29 cellular contexts compared by ENCODE assay signal in genomic region chr12:8846305-8846704, GRCh38. TPM values are rescaled to one million over a fixed set of nuclear protein-coding genes. Genes with fewer than 3 reads are reported as not detected.
"Had no signal": no experiment of that assay in that cellular context is flagged by ENCODE, and none has a peak within 500 bp of the region (broad histone marks: within the 10 kb centered on the region; RNA-seq: fewer than 3 reads in every experiment).

No MANE protein-coding gene starts in this region.

- H3K27me3 ChIP-seq: stomach, suprapubic skin, testis, thyroid gland, tibial artery, tibial nerve, transverse colon, upper lobe of left lung, upper lobe of right lung, uterus, vagina had no signal

- FAIRE-seq: urothelium cell line had no signal

- H3K9me3 ChIP-seq: stomach, suprapubic skin, testis, thoracic aorta, thyroid gland, tibial artery, tibial nerve, transverse colon, upper lobe of left lung, upper lobe of right lung, uterus, vagina had no signal

- H3K27ac Mint-ChIP-seq: stimulated activated effector memory CD8-positive, alpha-beta T cell treated with anti-CD3 and anti-CD28 coated beads, Interleukin-12 subunit alpha, Interleukin-12 subunit beta, amount 100 ng/mL, for 72 hours; stimulated activated memory B cell treated with anti-CD40 and anti-IgM and Interleukin-4, amounts not matched to agents 10 μg/mL and 1 μg/mL and 100 μg/mL, for 72 hours; stimulated activated naive B cell treated with anti-CD40 and anti-IgM and Interleukin-4, amounts not matched to agents 10 μg/mL and 1 μg/mL and 100 μg/mL, for 72 hours; stimulated activated naive CD8-positive, alpha-beta T cell treated with anti-CD3 and anti-CD28 coated beads, Interleukin-15, amount 100 ng/mL, for 72 hours; stimulated activated naive CD8-positive, alpha-beta T cell treated with anti-CD3 and anti-CD28 coated beads, Interleukin-15, Interleukin-2, amounts not matched to agents 100 ng/mL and 50 ng/mL, for 24 hours; type B pancreatic cell had no signal

- H3K27ac ChIP-seq: stomach, suprapubic skin, thoracic aorta, thyroid gland, tibial artery, tibial nerve, transverse colon, upper lobe of left lung, upper lobe of right lung, uterus, vagina had no signal

- H3K36me3 Mint-ChIP-seq: stimulated activated effector memory CD8-positive, alpha-beta T cell treated with anti-CD3 and anti-CD28 coated beads, Interleukin-12 subunit alpha, Interleukin-12 subunit beta, amount 100 ng/mL, for 72 hours; stimulated activated memory B cell treated with anti-CD40 and anti-IgM and Interleukin-4, amounts not matched to agents 10 μg/mL and 1 μg/mL and 100 μg/mL, for 72 hours; stimulated activated naive B cell treated with anti-CD40 and anti-IgM and Interleukin-4, amounts not matched to agents 10 μg/mL and 1 μg/mL and 100 μg/mL, for 72 hours had no signal

- H3K9me3 Mint-ChIP-seq: stimulated activated effector memory CD8-positive, alpha-beta T cell treated with anti-CD3 and anti-CD28 coated beads, Interleukin-12 subunit alpha, Interleukin-12 subunit beta, amount 100 ng/mL, for 72 hours; stimulated activated memory B cell treated with anti-CD40 and anti-IgM and Interleukin-4, amounts not matched to agents 10 μg/mL and 1 μg/mL and 100 μg/mL, for 72 hours; stimulated activated naive B cell treated with anti-CD40 and anti-IgM and Interleukin-4, amounts not matched to agents 10 μg/mL and 1 μg/mL and 100 μg/mL, for 72 hours; stimulated activated naive CD8-positive, alpha-beta T cell treated with anti-CD3 and anti-CD28 coated beads, Interleukin-15, amount 100 ng/mL, for 72 hours; stimulated activated naive CD8-positive, alpha-beta T cell treated with anti-CD3 and anti-CD28 coated beads, Interleukin-15, Interleukin-2, amounts not matched to agents 100 ng/mL and 50 ng/mL, for 24 hours; type B pancreatic cell had no signal

- ATAC-seq: stimulated activated effector memory CD8-positive, alpha-beta T cell treated with anti-CD3 and anti-CD28 coated beads, Interleukin-12 subunit alpha, Interleukin-12 subunit beta, amount 100 ng/mL, for 72 hours; stimulated activated memory B cell treated with anti-CD40 and anti-IgM and Interleukin-4, amounts not matched to agents 10 μg/mL and 1 μg/mL and 100 μg/mL, for 72 hours; stimulated activated naive B cell treated with anti-CD40 and anti-IgM and Interleukin-4, amounts not matched to agents 10 μg/mL and 1 μg/mL and 100 μg/mL, for 72 hours; stimulated activated naive CD8-positive, alpha-beta T cell treated with anti-CD3 and anti-CD28 coated beads, Interleukin-15, amount 100 ng/mL, for 72 hours; stimulated activated naive CD8-positive, alpha-beta T cell treated with anti-CD3 and anti-CD28 coated beads, Interleukin-15, Interleukin-2, amounts not matched to agents 100 U/mL and 50 U/mL, for 24 hours; upper lobe of right lung had no signal

- H3K36me3 ChIP-seq: stomach, suprapubic skin, thoracic aorta, thyroid gland, tibial artery, tibial nerve, transverse colon, upper lobe of left lung, upper lobe of right lung, uterus, vagina had no signal

- H3K4me3 Mint-ChIP-seq: stimulated activated effector memory CD8-positive, alpha-beta T cell treated with anti-CD3 and anti-CD28 coated beads, Interleukin-12 subunit alpha, Interleukin-12 subunit beta, amount 100 ng/mL, for 72 hours; stimulated activated memory B cell treated with anti-CD40 and anti-IgM and Interleukin-4, amounts not matched to agents 10 μg/mL and 1 μg/mL and 100 μg/mL, for 72 hours; stimulated activated naive B cell treated with anti-CD40 and anti-IgM and Interleukin-4, amounts not matched to agents 10 μg/mL and 1 μg/mL and 100 μg/mL, for 72 hours; stimulated activated naive CD8-positive, alpha-beta T cell treated with anti-CD3 and anti-CD28 coated beads, Interleukin-15, amount 100 ng/mL, for 72 hours; stimulated activated naive CD8-positive, alpha-beta T cell treated with anti-CD3 and anti-CD28 coated beads, Interleukin-15, Interleukin-2, amounts not matched to agents 100 ng/mL and 50 ng/mL, for 24 hours; type B pancreatic cell had no signal

- H3K4me1 Mint-ChIP-seq: stimulated activated effector memory CD8-positive, alpha-beta T cell treated with anti-CD3 and anti-CD28 coated beads, Interleukin-12 subunit alpha, Interleukin-12 subunit beta, amount 100 ng/mL, for 72 hours; stimulated activated naive B cell treated with anti-CD40 and anti-IgM and Interleukin-4, amounts not matched to agents 10 μg/mL and 1 μg/mL and 100 μg/mL, for 72 hours; stimulated activated naive CD8-positive, alpha-beta T cell treated with anti-CD3 and anti-CD28 coated beads, Interleukin-15, amount 100 ng/mL, for 72 hours had no signal

- H3K4me3 ChIP-seq: stomach, suprapubic skin, thoracic aorta, thyroid gland, tibial artery, tibial nerve, transverse colon, upper lobe of left lung, upper lobe of right lung, uterus, vagina had no signal

- DNase-seq: stimulated activated CD4-positive, alpha-beta T cell treated with anti-CD3 and anti-CD28 coated beads, Interleukin-2, amount 100 ng/mL, for 48 hours; stimulated activated CD4-positive, alpha-beta T cell treated with anti-CD3 and anti-CD28 coated beads, Interleukin-4, amount 100 ng/mL, for 24 hours; stimulated activated CD4-positive, alpha-beta T cell treated with anti-CD3 and anti-CD28 coated beads, Interleukin-4, amount 100 ng/mL, for 4 hours; stimulated activated CD8-positive, alpha-beta memory T cell treated with anti-CD3 and anti-CD28 coated beads, Interleukin-4, amount 100 ng/mL, for 48 hours; stimulated activated naive B cell treated with anti-CD40 and anti-IgM and Interleukin-4, amounts not matched to agents 10 μg/mL and 1 μg/mL and 100 μg/mL, for 72 hours; stimulated activated naive CD4-positive, alpha-beta T cell; stimulated activated naive CD4-positive, alpha-beta T cell treated with Interleukin-2 at 50 U/mL for 16 hours; stimulated activated naive CD8-positive, alpha-beta T cell treated with anti-CD3 and anti-CD28 coated beads, Interleukin-15, amount 100 ng/mL, for 72 hours; stimulated activated naive CD8-positive, alpha-beta T cell treated with anti-CD3 and anti-CD28 coated beads, Interleukin-15, Interleukin-2, amounts not matched to agents 100 U/mL and 50 U/mL, for 24 hours; stomach; substantia nigra; testis; thyroid gland; tibial artery; transverse colon; trophoblast cell; upper lobe of left lung; upper lobe of right lung; uterus had no signal

- H3K4me1 ChIP-seq: suprapubic skin, transverse colon, upper lobe of left lung, upper lobe of right lung, uterus, vagina had no signal

- H3K27me3 Mint-ChIP-seq: stimulated activated naive CD8-positive, alpha-beta T cell treated with anti-CD3 and anti-CD28 coated beads, Interleukin-15, amount 100 ng/mL, for 72 hours had no signal

RNA-seq across cellular contexts. Expression of gene A2ML1, which starts 23.9 kb away (rescaled TPM):
- total RNA-seq: subcutaneous adipose tissue, transverse colon, upper lobe of right lung had no signal
